In the genomic region with DNA sequence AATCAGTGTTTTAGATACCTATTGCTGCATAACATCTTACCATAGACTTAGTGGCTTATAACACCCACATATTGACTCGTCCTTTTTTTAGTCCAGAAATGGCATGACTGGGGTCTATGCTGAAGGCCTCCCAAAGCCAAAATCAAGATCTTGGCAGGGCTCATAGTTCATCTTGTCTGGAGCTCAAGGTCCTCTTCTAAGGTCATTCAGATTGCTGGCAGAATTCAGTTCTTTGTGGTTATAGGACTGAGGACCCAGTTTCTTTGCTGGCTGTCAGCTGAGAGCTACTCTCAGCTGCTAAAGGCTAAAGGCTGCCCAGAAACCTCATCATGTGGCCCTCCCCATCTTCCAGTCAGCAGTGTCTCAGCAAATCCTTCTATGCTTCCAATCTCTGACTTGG, we compare ENCODE assay signal across 16 cellular contexts.
"Had no signal": no experiment of that assay in that cellular context is flagged by ENCODE, and none has a peak within 500 bp of the region (broad histone marks: within the 10 kb centered on the region; RNA-seq: fewer than 3 reads in every experiment).

No MANE protein-coding gene starts in this region.

- H3K36me3 ChIP-seq: cardiac muscle cell, esophagus squamous epithelium had no signal

- DNase-seq: activated CD4-positive, alpha-beta T cell treated with anti-CD3 and anti-CD28 coated beads for 36 hours; activated CD4-positive, alpha-beta T cell treated with anti-CD3 and anti-CD28 coated beads, Interleukin-2, amount 50 U/mL, for 48 hours; activated CD8-positive, alpha-beta memory T cell treated with anti-CD3 and anti-CD28 coated beads, Interleukin-2, amount 10 ng/mL, durations not matched to agents 7 days and 5 days; activated naive CD8-positive, alpha-beta T cell treated with anti-CD3 and anti-CD28 coated beads for 36 hours; amniotic stem cell; effector CD8-positive, alpha-beta T cell; esophagus squamous epithelium; immature natural killer cell; mesendoderm; posterior cingulate gyrus had no signal

- H3K27me3 Mint-ChIP-seq: activated CD4-positive, alpha-beta T cell treated with anti-CD3 and anti-CD28 coated beads for 36 hours; activated CD8-positive, alpha-beta memory T cell treated with anti-CD3 and anti-CD28 coated beads, Interleukin-2, amount 10 ng/mL, durations not matched to agents 7 days and 5 days; stimulated activated naive CD8-positive, alpha-beta T cell treated with anti-CD3 and anti-CD28 coated beads, Interleukin-15, Interleukin-2, amounts not matched to agents 100 ng/mL and 50 ng/mL, for 24 hours had no signal

- ATAC-seq: activated CD4-positive, alpha-beta T cell treated with anti-CD3 and anti-CD28 coated beads for 36 hours; activated CD8-positive, alpha-beta memory T cell treated with anti-CD3 and anti-CD28 coated beads, Interleukin-2, amount 10 ng/mL, durations not matched to agents 7 days and 5 days; natural killer cell treated with Interleukin-12 subunit alpha and Interleukin-12 subunit beta and Interleukin-15 and Interleukin-18, amount 100 ng/mL, for 72 hours had no signal

- H3K27ac ChIP-seq: cardiac muscle cell, esophagus squamous epithelium had no signal

- H3K4me3 ChIP-seq: cardiac muscle cell, esophagus squamous epithelium had no signal

- H3K4me3 Mint-ChIP-seq: activated CD4-positive, alpha-beta T cell treated with anti-CD3 and anti-CD28 coated beads for 36 hours; activated CD8-positive, alpha-beta memory T cell treated with anti-CD3 and anti-CD28 coated beads, Interleukin-2, amount 10 ng/mL, durations not matched to agents 7 days and 5 days; activated naive CD8-positive, alpha-beta T cell treated with anti-CD3 and anti-CD28 coated beads for 36 hours; dendritic cell treated with granulocyte-macrophage colony-stimulating factor and Interleukin-4, amounts not matched to agents 40 ng/mL and 50 ng/mL, for 4 days; immature natural killer cell; natural killer cell treated with Interleukin-12 subunit alpha and Interleukin-12 subunit beta and Interleukin-15 and Interleukin-18, amount 100 ng/mL, for 72 hours; stimulated activated naive CD8-positive, alpha-beta T cell treated with anti-CD3 and anti-CD28 coated beads, Interleukin-15, Interleukin-2, amounts not matched to agents 100 ng/mL and 50 ng/mL, for 24 hours; T-helper 2 cell treated with Interferon-gamma antibody and Interleukin-4, amounts not matched to agents 5 μg/mL and 100 μg/mL, for 36 hours; type B pancreatic cell had no signal

- H3K27ac Mint-ChIP-seq: activated CD8-positive, alpha-beta memory T cell treated with anti-CD3 and anti-CD28 coated beads, Interleukin-2, amount 10 ng/mL, durations not matched to agents 7 days and 5 days; activated naive CD8-positive, alpha-beta T cell treated with anti-CD3 and anti-CD28 coated beads for 36 hours; immature natural killer cell; T-helper 2 cell treated with Interferon-gamma antibody and Interleukin-4, amounts not matched to agents 5 μg/mL and 100 μg/mL, for 36 hours; type B pancreatic cell had no signal

- H3K9me3 Mint-ChIP-seq: dendritic cell treated with granulocyte-macrophage colony-stimulating factor and Interleukin-4, amounts not matched to agents 40 ng/mL and 50 ng/mL, for 4 days; immature natural killer cell; T-helper 2 cell treated with Interferon-gamma antibody and Interleukin-4, amounts not matched to agents 5 μg/mL and 100 μg/mL, for 36 hours; type B pancreatic cell had no signal

- H3K27me3 ChIP-seq: esophagus squamous epithelium had no signal

- H3K9me3 ChIP-seq: esophagus squamous epithelium had no signal

- H3K36me3 Mint-ChIP-seq: immature natural killer cell, type B pancreatic cell had no signal
